Comparison of ENCODE assay signal across 13 cellular contexts in genomic region chr5:139577689-139578347, GRCh38. TPM values are rescaled to one million over a fixed set of nuclear protein-coding genes. Genes with fewer than 3 reads are reported as not detected.
DNase-seq lines count a peak whose midpoint lies in the region; ATAC-seq and TF ChIP-seq lines count a peak whose summit lies in the region.
"Had no signal": no experiment of that assay in that cellular context is flagged by ENCODE, and none has a peak within 500 bp of the region (broad histone marks: within the 10 kb centered on the region; RNA-seq: fewer than 3 reads in every experiment).

No MANE protein-coding gene starts in this region.

- no peak for ATAC-seq in activated naive CD4-positive, alpha-beta T cell treated with anti-CD3 and anti-CD28 coated beads, Interleukin-2, amount 50 U/mL, for 72 hours
- ATAC-seq in natural killer cell treated with Interleukin-12 subunit alpha and Interleukin-12 subunit beta and Interleukin-15 and Interleukin-18, amount 100 ng/mL, for 72 hours, result peak; percentile 34 to 75
- no peak for ATAC-seq in HG03108 (IDR thresholded peaks at IDR 0.05; ENCODE audit: unreplicated experiment)

- no peak overlapping the region for H3K4me3 ChIP-seq in KMS-11 (IDR thresholded peaks at IDR 0.05; ENCODE audit: insufficient read depth, low read depth, low read length)

- no peaks in the 10 kb centered on the region for H3K27me3 ChIP-seq in KMS-11 (ENCODE audit: insufficient read depth, low read depth)

- peak overlapping the region; percentile 15 for H3K4me3 Mint-ChIP-seq in natural killer cell treated with Interleukin-12 subunit alpha and Interleukin-12 subunit beta and Interleukin-15 and Interleukin-18, amount 100 ng/mL, for 72 hours

- peaks cover 74% of the 10 kb centered on the region for H3K4me1 ChIP-seq in KMS-11 (ENCODE audit: low read depth, poor library complexity, severe bottlenecking)

- 0 out of 2 replicates have a peak overlapping the region, but pooled peaks have one; percentile 7 for H3K9ac ChIP-seq in KMS-11

- H3K36me3 ChIP-seq in KMS-11 (ENCODE audit: insufficient read depth), result no peaks in the 10 kb centered on the region; the same call in 1 of the 2 replicates

- H3K9me3 Mint-ChIP-seq in activated naive CD4-positive, alpha-beta T cell treated with anti-CD3 and anti-CD28 coated beads, Interleukin-2, amount 50 U/mL, for 72 hours, result no peaks in the 10 kb centered on the region
- no peaks in the 10 kb centered on the region for H3K9me3 Mint-ChIP-seq in natural killer cell treated with Interleukin-12 subunit alpha and Interleukin-12 subunit beta and Interleukin-15 and Interleukin-18, amount 100 ng/mL, for 72 hours

- TF ChIP-seq CTCF in KMS-11 (conservative IDR thresholded peaks at IDR 0.05; ENCODE audit: low read depth, low read length), result no peak

- DNase-seq in NCI-H1092 treated with DMSO at 0.1 percent for 48 hours (lab: John Stamatoyannopoulos, UW), result peak; percentile 13
- no peak for DNase-seq in NCI-H1092 (lab: John Stamatoyannopoulos, UW)
- no peak for DNase-seq in activated naive CD4-positive, alpha-beta T cell treated with anti-CD3 and anti-CD28 coated beads, Interleukin-2, amount 50 U/mL, for 72 hours (ENCODE audit: low spot score in 2 of 2)
- DNase-seq in natural killer cell treated with Interleukin-12 subunit alpha and Interleukin-12 subunit beta and Interleukin-15 and Interleukin-18, amount 100 ng/mL, for 72 hours (ENCODE audit: low spot score), result no peak
- DNase-seq in retina, result no peak
- DNase-seq in MV-4-11 (lab: John Stamatoyannopoulos, UW), result no peak
- DNase-seq: 8988T, Kasumi-1, NCI-H510A, SHP77 treated with DMSO at 0.1 percent for 48 hours had no signal

- H4K20me1 ChIP-seq in KMS-11 (ENCODE audit: insufficient read depth), result 0 out of 2 replicates have a peak, but pooled peaks cover 5% of the 10 kb centered on the region

- no peaks in the 10 kb centered on the region for H3K27me3 Mint-ChIP-seq in natural killer cell treated with Interleukin-12 subunit alpha and Interleukin-12 subunit beta and Interleukin-15 and Interleukin-18, amount 100 ng/mL, for 72 hours

- peak overlapping the region; percentile 58 for H3K4me2 ChIP-seq in KMS-11

- H3K27ac Mint-ChIP-seq in activated naive CD4-positive, alpha-beta T cell treated with anti-CD3 and anti-CD28 coated beads, Interleukin-2, amount 50 U/mL, for 72 hours, result peak overlapping the region; percentile 77 to 86
- H3K27ac Mint-ChIP-seq in natural killer cell treated with Interleukin-12 subunit alpha and Interleukin-12 subunit beta and Interleukin-15 and Interleukin-18, amount 100 ng/mL, for 72 hours, result peak overlapping the region; percentile 57 to 67

- peaks cover 42 to 45% of the 10 kb centered on the region in 2 donors for H3K4me1 Mint-ChIP-seq in natural killer cell treated with Interleukin-12 subunit alpha and Interleukin-12 subunit beta and Interleukin-15 and Interleukin-18, amount 100 ng/mL, for 72 hours (ENCODE audit: low read depth in 2 of 2)

- H3K79me2 ChIP-seq in KMS-11 (ENCODE audit: insufficient read depth, low read depth), result peaks cover 94% of the 10 kb centered on the region

- no peak overlapping the region for H2AFZ ChIP-seq in KMS-11 (ENCODE audit: low read depth)

- H3K27ac ChIP-seq in KMS-11, result peak overlapping the region; percentile 62
- H3K27ac ChIP-seq: VCaP had no signal

- peaks cover 0 to 6% of the 10 kb centered on the region in 2 donors for H3K36me3 Mint-ChIP-seq in activated naive CD4-positive, alpha-beta T cell treated with anti-CD3 and anti-CD28 coated beads, Interleukin-2, amount 50 U/mL, for 72 hours
- no peaks in the 10 kb centered on the region for H3K36me3 Mint-ChIP-seq in natural killer cell treated with Interleukin-12 subunit alpha and Interleukin-12 subunit beta and Interleukin-15 and Interleukin-18, amount 100 ng/mL, for 72 hours

RNA-seq across cellular contexts. Expression of gene UBE2D2, which starts 16.7 kb away (rescaled TPM):
- 100 to 1,000 TPM; 232 to 249 TPM for total RNA-seq in activated naive CD4-positive, alpha-beta T cell treated with anti-CD3 and anti-CD28 coated beads, Interleukin-2, amount 50 U/mL, for 72 hours
- total RNA-seq in natural killer cell treated with Interleukin-12 subunit alpha and Interleukin-12 subunit beta and Interleukin-15 and Interleukin-18, amount 100 ng/mL, for 72 hours, result 100 to 1,000 TPM; 176 to 190 TPM

Comparison
In these comparisons a context has a peak if more than half of its experiments do, and no peak if none do; other contexts are left out.
1. ATAC-seq: peak in natural killer cell treated with Interleukin-12 subunit alpha and Interleukin-12 subunit beta and Interleukin-15 and Interleukin-18, amount 100 ng/mL, for 72 hours (2 of 2); none in activated naive CD4-positive, alpha-beta T cell treated with anti-CD3 and anti-CD28 coated beads, Interleukin-2, amount 50 U/mL, for 72 hours (0 of 2) and HG03108 (single experiment).